ENCODE assay signal across 9 cellular contexts in the genomic region with DNA sequence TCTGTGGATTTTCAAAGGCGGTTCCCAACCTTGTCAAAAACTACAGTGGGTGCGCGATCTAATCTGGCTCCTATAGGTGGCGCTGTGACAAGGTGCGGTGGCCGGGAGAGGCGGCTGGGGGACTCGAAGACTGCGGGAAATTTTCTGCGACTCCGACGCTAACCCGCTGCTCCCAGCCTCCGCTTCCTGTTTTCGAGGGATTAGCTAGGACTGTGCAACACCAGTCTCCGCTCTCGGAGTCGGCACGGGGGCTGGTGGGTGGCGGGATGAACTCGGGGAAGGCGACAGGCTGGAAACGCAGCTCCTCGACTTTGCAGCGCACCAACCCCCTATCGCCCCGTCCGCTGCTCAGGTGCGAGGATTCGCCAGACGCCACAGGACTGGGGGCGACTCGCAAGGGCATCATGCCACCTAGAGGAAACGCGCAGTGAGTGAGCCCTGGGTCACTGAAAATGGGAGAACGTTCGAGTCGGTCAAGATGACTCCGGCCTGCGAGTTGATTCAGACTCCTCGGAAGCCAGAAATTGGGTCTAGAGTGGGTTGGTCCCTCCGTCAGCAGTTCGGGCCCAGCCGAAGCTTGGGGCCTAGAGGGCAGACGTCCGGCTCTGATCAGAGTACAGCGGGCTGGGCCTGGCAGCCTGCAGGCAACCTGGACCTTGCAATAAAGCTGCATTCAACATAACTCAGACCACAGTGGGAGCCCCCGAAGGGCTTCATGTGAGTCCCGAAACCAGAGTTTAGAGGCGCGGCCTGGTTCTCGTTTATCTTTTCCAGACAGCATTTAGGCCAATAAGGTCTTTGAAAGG. TPM values are rescaled to one million over a fixed set of nuclear protein-coding genes. Genes with fewer than 3 reads are reported as not detected.
DNase-seq lines count a peak whose midpoint lies in the region; ATAC-seq and TF ChIP-seq lines count a peak whose summit lies in the region.
"Had no signal": no experiment of that assay in that cellular context is flagged by ENCODE, and none has a peak within 500 bp of the region (broad histone marks: within the 10 kb centered on the region; RNA-seq: fewer than 3 reads in every experiment).

No MANE protein-coding gene starts in this region.

- H2AK9ac ChIP-seq in IMR-90 (replicated peaks; ENCODE audit: low read depth, low read length, poor library complexity): no peak overlapping the region

- in situ Hi-C loops in IMR-90 (cut with MboI; ENCODE audit: low sequenced_read_pairs): loop anchor here (10.0 kb wide), 1 partner anchor 489 kb away; no protein-coding TSS in a partner anchor

- dilution Hi-C loops in IMR-90 (cut with HindIII; ENCODE audit: low sequenced_read_pairs, unreplicated experiment): no loop called here

- ATAC-seq in IMR-90 (ENCODE audit: low read depth) (no peak), body of pancreas (peak; percentile 36), GM19351 (IDR thresholded peaks at IDR 0.05; ENCODE audit: unreplicated experiment) (no peak), HG02763 (IDR thresholded peaks at IDR 0.05; ENCODE audit: unreplicated experiment) (no peak)

- H2BK20ac ChIP-seq in IMR-90 (ENCODE audit: low read depth, low read length): no peak overlapping the region

- no peak overlapping the region for H2BK15ac ChIP-seq in IMR-90 (ENCODE audit: low read depth, low read length)
- H2BK15ac ChIP-seq in mesenchymal stem cell (ENCODE audit: low read depth, poor library complexity, severe bottlenecking): no peak overlapping the region

- CTCF ChIA-PET in IMR-90 (lab: Yijun Ruan, JAX): interaction anchor here (0.8 kb wide), 1 partner anchor 133 kb away, joined by 3 read pairs; no protein-coding TSS in a partner anchor

- H3K9me1 ChIP-seq in IMR-90 (ENCODE audit: insufficient read depth, low read length): no peaks in the 10 kb centered on the region

- H4K20me1 ChIP-seq in IMR-90 (ENCODE audit: insufficient read depth, low read length): no peaks in the 10 kb centered on the region; the same call in 1 of the 2 replicates

- POLR2A ChIA-PET in IMR-90 (lab: Charles Lee; ENCODE audit: unreplicated experiment): no interaction called here

- H4K5ac ChIP-seq in IMR-90 (ENCODE audit: low read depth, low read length): no peak overlapping the region

- H2BK12ac ChIP-seq in mesenchymal stem cell (ENCODE audit: low read length in 2 of 2): no peak overlapping the region

- no peak overlapping the region for H3K14ac ChIP-seq in IMR-90 (replicated peaks; ENCODE audit: low read depth, low read length)
- H3K14ac ChIP-seq in mesenchymal stem cell (ENCODE audit: low read length in 2 of 2): no peak overlapping the region

- TF ChIP-seq POLR2A in IMR-90 (IDR thresholded peaks at IDR 0.05; ENCODE audit: low read depth, low read length) (no peak), body of pancreas (IDR thresholded peaks at IDR 0.05) (no peak)

- H3K27me3 ChIP-seq in IMR-90 (ENCODE audit: control insufficient read depth, insufficient read depth, low read length) (peaks cover 87% of the 10 kb centered on the region), body of pancreas (peaks cover 0 to 73% of the 10 kb centered on the region in 2 donors), mesenchymal stem cell (ENCODE audit: control insufficient read depth in 1 of 2, insufficient read depth in 1 of 2, low read length in 2 of 2) (peaks cover 96 to 100% of the 10 kb centered on the region in 2 experiments)

- DNase-seq in DMS79 (lab: John Stamatoyannopoulos, UW) (peak; percentile 92), IMR-90 (no peak), body of pancreas (peak in 3 of 4 donors; percentile 20 to 44 (median 36)), mesenchymal stem cell (peak; percentile 17), NCI-H146 treated with DMSO at 0.1 percent for 48 hours (lab: John Stamatoyannopoulos, UW; ENCODE audit: unreplicated experiment) (no peak), amniotic stem cell (lab: John Stamatoyannopoulos, UW) (no peak)

- intact Hi-C loops in IMR-90 (cut with micrococcal nuclease): no loop called here
- intact Hi-C loops in body of pancreas (cut with DNase I): loop anchor here (10.0 kb wide), 1 partner anchor 499 kb away; no protein-coding TSS in a partner anchor

- H4K8ac ChIP-seq in IMR-90 (ENCODE audit: low read depth in 2 of 2, low read length in 2 of 2) (no peak overlapping the region), mesenchymal stem cell (ENCODE audit: low read length) (no peak overlapping the region)

- H2BK5ac ChIP-seq in IMR-90 (ENCODE audit: low read depth, low read length, poor library complexity, severe bottlenecking) (no peak overlapping the region), mesenchymal stem cell (ENCODE audit: low read depth, low read length, poor library complexity, severe bottlenecking) (no peak overlapping the region)

- H3K4me2 ChIP-seq in IMR-90 (ENCODE audit: low read depth, low read length): 0 out of 2 replicates have a peak overlapping the region, but pooled peaks have one; percentile 1
- H3K4me2 ChIP-seq in mesenchymal stem cell (ENCODE audit: low read length, poor library complexity, severe bottlenecking): peak overlapping the region; percentile 90

- no peak overlapping the region for H3K56ac ChIP-seq in IMR-90 (ENCODE audit: extremely low read depth, insufficient read depth, low read length)

- no peaks in the 10 kb centered on the region for H3K79me1 ChIP-seq in IMR-90 (ENCODE audit: low read depth in 1 of 2, low read length in 2 of 2)
- no peaks in the 10 kb centered on the region for H3K79me1 ChIP-seq in mesenchymal stem cell (replicated peaks; ENCODE audit: low read length, poor library complexity, severe bottlenecking)

- H3K9me3 ChIP-seq in IMR-90 (ENCODE audit: control insufficient read depth, insufficient read depth, low read length): peaks cover 7% of the 10 kb centered on the region
- H3K9me3 ChIP-seq in body of pancreas: no peaks in the 10 kb centered on the region
- H3K9me3 ChIP-seq in mesenchymal stem cell (ENCODE audit: control insufficient read depth, low read length): no peaks in the 10 kb centered on the region
- H3K9me3 ChIP-seq: Peyer's patch had no signal

- H3K4me3 ChIP-seq in IMR-90 (ENCODE audit: insufficient read depth, low read depth, low read length) (no peak overlapping the region), body of pancreas (no peak overlapping the region), mesenchymal stem cell (ENCODE audit: insufficient read depth in 1 of 2, low read depth in 1 of 2, low read length in 2 of 2) (peak overlapping the region; percentile 23 to 47)

- H3K9ac ChIP-seq in IMR-90 (ENCODE audit: low read depth, low read length) (no peak overlapping the region), mesenchymal stem cell (ENCODE audit: low read length) (no peak overlapping the region)

- no peak overlapping the region for H3K18ac ChIP-seq in IMR-90 (ENCODE audit: low read depth, low read length)
- peak overlapping the region in 1 of 2 experiments; percentile 43 for H3K18ac ChIP-seq in mesenchymal stem cell (ENCODE audit: low read depth in 1 of 2, low read length in 2 of 2)

- H3K23ac ChIP-seq in IMR-90 (ENCODE audit: low read depth, low read length) (no peak overlapping the region), mesenchymal stem cell (ENCODE audit: low read length in 2 of 2) (peak overlapping the region in 1 of 2 experiments; percentile 23)

- 3% methylated on average over 24 of the region's 52 CpGs; no CpG with 5 or more reads in 1 of the 2 experiments for WGBS in IMR-90 (ENCODE audit: extremely low coverage in 2 of 2, insufficient read length in 1 of 2), 2 experiments
- WGBS in body of pancreas, 2 donors: 5 to 10% methylated on average over 15 to 52 of the region's 52 CpGs
- 3% methylated on average over 52 of the region's 52 CpGs for WGBS in mesenchymal stem cell

- no peak overlapping the region for H3K4ac ChIP-seq in IMR-90 (ENCODE audit: low read depth, low read length)
- H3K4ac ChIP-seq in mesenchymal stem cell (ENCODE audit: low read depth in 1 of 2, low read length in 2 of 2): no peak overlapping the region

- H3K36me3 ChIP-seq in IMR-90 (ENCODE audit: control insufficient read depth, insufficient read depth, low read length) (no peaks in the 10 kb centered on the region), body of pancreas (replicated peaks in 1 of 2; ENCODE audit: insufficient read depth in 1 of 2, low read depth in 2 of 2) (no peaks in the 10 kb centered on the region), mesenchymal stem cell (ENCODE audit: control insufficient read depth in 1 of 2, insufficient read depth in 2 of 2, low read depth in 1 of 2, low read length in 2 of 2) (peaks cover 0 to 8% of the 10 kb centered on the region in 2 experiments)
- H3K36me3 ChIP-seq: Peyer's patch had no signal

- no TSS peak for BruUV-seq in IMR-90 (replicated peaks; lab: Mats Ljungman, UMichigan)

- H3K27ac ChIP-seq in IMR-90 (ENCODE audit: insufficient read depth, low read length) (no peak overlapping the region), body of pancreas (no peak overlapping the region), mesenchymal stem cell (ENCODE audit: low read length, poor library complexity, severe bottlenecking) (no peak overlapping the region)
- H3K27ac ChIP-seq: Peyer's patch had no signal

- TF ChIP-seq RAD21 in IMR-90 (IDR thresholded peaks at IDR 0.05; ENCODE audit: low read length): no peak

- peaks cover 3% of the 10 kb centered on the region; the same call in 1 of the 2 replicates for H3K4me1 ChIP-seq in IMR-90 (ENCODE audit: control insufficient read depth, insufficient read depth, low read length)
- peaks cover 36% of the 10 kb centered on the region for H3K4me1 ChIP-seq in body of pancreas
- peaks cover 41% of the 10 kb centered on the region for H3K4me1 ChIP-seq in mesenchymal stem cell (ENCODE audit: control insufficient read depth, insufficient read depth, low read depth, low read length)

- TF ChIP-seq CTCF in IMR-90 (conservative IDR thresholded peaks at IDR 0.05; ENCODE audit: low read depth, low read length) (peak; percentile 32; the same call in 1 of the 2 replicates), body of pancreas (IDR thresholded peaks at IDR 0.05) (peak; percentile 23 to 59 (median 40))

- H2AK5ac ChIP-seq in IMR-90 (ENCODE audit: low read depth, low read length) (no peak overlapping the region), mesenchymal stem cell (ENCODE audit: low read length, severe bottlenecking) (no peak overlapping the region)

- H2BK120ac ChIP-seq in IMR-90 (ENCODE audit: low read depth, low read length) (no peak overlapping the region), mesenchymal stem cell (ENCODE audit: low read depth, low read length) (no peak overlapping the region)

- H4K91ac ChIP-seq in IMR-90 (ENCODE audit: insufficient read depth, low read depth, low read length): no peak overlapping the region
- H4K91ac ChIP-seq in mesenchymal stem cell (ENCODE audit: low read length): no peak overlapping the region

- H2AFZ ChIP-seq in IMR-90 (replicated peaks; ENCODE audit: low read length, poor library complexity): peak overlapping the region; percentile 69
- H2AFZ ChIP-seq in mesenchymal stem cell (ENCODE audit: low read depth, low read length): no peak overlapping the region

TF ChIP-seq in IMR-90, 13 proteins besides CTCF, POLR2A, EP300 and RAD21 (continues in another document):
- TF ChIP-seq MXI1 (IDR thresholded peaks at IDR 0.05; ENCODE audit: borderline replicate concordance, low read depth, low read length): no peak

RNA-seq across cellular contexts. Expression of gene PAX9, which starts 5.5 kb away (rescaled TPM):
- not detected in 2 replicates for total RNA-seq in IMR-90 (2012; rRNA removed)
- polyA plus RNA-seq in IMR-90 (2012; rRNA removed): not detected in 2 replicates
- polyA plus RNA-seq in IMR-90 (2012; cell fraction: cytosol; rRNA removed): not detected in 2 replicates
- polyA plus RNA-seq in IMR-90 (2012; cell fraction: nucleus; rRNA removed; ENCODE audit: low replicate concordance): not detected in 2 replicates
- total RNA-seq in body of pancreas: not detected
- 0.91 TPM for polyA plus RNA-seq in mesenchymal stem cell (2013, experiment 1 of 2)
- 0.92 TPM for polyA plus RNA-seq in mesenchymal stem cell (2013, experiment 2 of 2)
- total RNA-seq: Peyer's patch had no signal

Comparison
In these comparisons a context has a peak if more than half of its experiments do, and no peak if none do; other contexts are left out.
1. DNase-seq: peak in DMS79 (single experiment), body of pancreas (3 of 4) and mesenchymal stem cell (single experiment); none in IMR-90 (single experiment), NCI-H146 treated with DMSO at 0.1 percent for 48 hours (single experiment) and amniotic stem cell (single experiment).
2. H3K4me3 ChIP-seq: peak in mesenchymal stem cell (2 of 2); none in IMR-90 (single experiment) and body of pancreas (0 of 2).